In the genomic region with DNA sequence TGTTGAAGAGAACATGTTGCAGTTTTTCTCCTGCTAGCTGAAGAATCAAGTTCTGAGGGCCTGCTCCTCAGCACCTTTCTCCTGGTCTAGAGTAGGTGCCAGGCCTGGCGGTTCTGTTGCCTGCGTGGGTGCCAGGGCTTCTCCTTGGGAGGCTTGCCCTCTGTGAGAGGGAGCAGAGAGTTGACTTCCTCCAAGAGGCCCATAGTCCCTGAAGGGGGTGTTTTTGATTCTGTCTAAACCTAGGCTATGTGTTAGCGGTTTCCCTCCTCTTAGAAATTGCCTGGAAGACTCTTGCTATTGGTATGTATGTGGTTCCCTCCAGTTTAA, we compare ENCODE assay signal across 19 cellular contexts. TPM values are rescaled to one million over a fixed set of nuclear protein-coding genes. Genes with fewer than 3 reads are reported as not detected.
A peak's percentile ranks its signal among the peaks of the same experiment; 100 is the strongest.
DNase-seq lines count a peak whose midpoint lies in the region; ATAC-seq and TF ChIP-seq lines count a peak whose summit lies in the region.
"Had no signal": no experiment of that assay in that cellular context is flagged by ENCODE, and none has a peak within 500 bp of the region (broad histone marks: within the 10 kb centered on the region; RNA-seq: fewer than 3 reads in every experiment).

No MANE protein-coding gene starts in this region.

- peak overlapping the region; percentile 17 for H3K27ac ChIP-seq in A673 (ENCODE audit: low read depth, low read length, poor library complexity, severe bottlenecking)
- no peak overlapping the region for H3K27ac ChIP-seq in CD4-positive, alpha-beta memory T cell (ENCODE audit: low read depth, low read length)
- H3K27ac ChIP-seq in lower lobe of right lung: peak overlapping the region; percentile 73
- H3K27ac ChIP-seq in foreskin keratinocyte: no peak overlapping the region
- H3K27ac ChIP-seq: ovary had no signal

- H3K27me3 ChIP-seq in A673 (replicated peaks; ENCODE audit: insufficient read depth, low read depth, low read length, poor library complexity): no peaks in the 10 kb centered on the region
- H3K27me3 ChIP-seq in CD4-positive, alpha-beta memory T cell (ENCODE audit: insufficient read depth, low read length): no peaks in the 10 kb centered on the region
- H3K27me3 ChIP-seq in lower lobe of right lung (ENCODE audit: low read depth): no peaks in the 10 kb centered on the region
- H3K27me3 ChIP-seq in foreskin keratinocyte: no peaks in the 10 kb centered on the region
- H3K27me3 ChIP-seq: ovary had no signal

- no peaks in the 10 kb centered on the region for H3K9me3 ChIP-seq in A673 (ENCODE audit: low read depth, low read length, poor library complexity, severe bottlenecking)
- no peaks in the 10 kb centered on the region for H3K9me3 ChIP-seq in CD4-positive, alpha-beta memory T cell (ENCODE audit: control insufficient read depth in 1 of 2, low read length in 2 of 2)
- no peaks in the 10 kb centered on the region for H3K9me3 ChIP-seq in lower lobe of right lung
- H3K9me3 ChIP-seq: ovary had no signal

- peak overlapping the region in 5 of 7 donors; percentile 19 to 93 (median 65) for H3K27ac Mint-ChIP-seq in CD4-positive, alpha-beta memory T cell
- H3K27ac Mint-ChIP-seq in dendritic cell treated with granulocyte-macrophage colony-stimulating factor and Interleukin-4, amounts not matched to agents 40 ng/mL and 50 ng/mL, for 4 days: peak overlapping the region; percentile 50
- H3K27ac Mint-ChIP-seq in type B pancreatic cell: no peak overlapping the region
- H3K27ac Mint-ChIP-seq: WTC11 had no signal

- peak overlapping the region in 2 of 8 donors; percentile 14 to 24 for H3K4me3 Mint-ChIP-seq in CD4-positive, alpha-beta memory T cell
- no peak overlapping the region for H3K4me3 Mint-ChIP-seq in dendritic cell treated with granulocyte-macrophage colony-stimulating factor and Interleukin-4, amounts not matched to agents 40 ng/mL and 50 ng/mL, for 4 days
- no peak overlapping the region for H3K4me3 Mint-ChIP-seq in type B pancreatic cell
- H3K4me3 Mint-ChIP-seq: WTC11 had no signal

- DNase-seq in A673 (ENCODE audit: low spot score) (no peak), lower lobe of right lung (no peak), HuH-7 (ENCODE audit: low spot score) (no peak), type B pancreatic cell (ENCODE audit: extremely low spot score, unreplicated experiment) (no peak), foreskin keratinocyte (no peak)
- DNase-seq in CD4-positive, alpha-beta memory T cell: no peak
- DNase-seq: AML-193; foreskin fibroblast; HCEC 1CT; NCI-H2227 treated with DMSO at 0.1 percent for 48 hours; ovary; stimulated activated CD4-positive, alpha-beta T cell treated with anti-CD3 and anti-CD28 coated beads, Interleukin-2, amount 100 ng/mL, for 24 hours had no signal

- POLR2A ChIA-PET in A673 (lab: Charles Lee; ENCODE audit: low non-redundant PET): no interaction called here
- POLR2A ChIA-PET in CD4-positive, alpha-beta memory T cell (lab: Charles Lee; ENCODE audit: partially characterized antibody): interaction anchor here (1.1 kb wide), 1 partner anchor 263 kb away, joined by 4 read pairs; no protein-coding TSS in a partner anchor

- no peaks in the 10 kb centered on the region for H3K36me3 Mint-ChIP-seq in CD4-positive, alpha-beta memory T cell
- no peaks in the 10 kb centered on the region for H3K36me3 Mint-ChIP-seq in dendritic cell treated with granulocyte-macrophage colony-stimulating factor and Interleukin-4, amounts not matched to agents 40 ng/mL and 50 ng/mL, for 4 days (ENCODE audit: low read depth)
- H3K36me3 Mint-ChIP-seq in type B pancreatic cell: no peaks in the 10 kb centered on the region

- H3K4me1 ChIP-seq in A673 (ENCODE audit: insufficient read depth, low read length, poor library complexity, severe bottlenecking): peaks cover 44% of the 10 kb centered on the region
- peaks cover 31% of the 10 kb centered on the region for H3K4me1 ChIP-seq in CD4-positive, alpha-beta memory T cell (ENCODE audit: insufficient read depth, low read length)
- H3K4me1 ChIP-seq in lower lobe of right lung: peaks cover 27% of the 10 kb centered on the region
- no peaks in the 10 kb centered on the region for H3K4me1 ChIP-seq in foreskin keratinocyte

- no peaks in the 10 kb centered on the region for H3K36me3 ChIP-seq in A673 (ENCODE audit: insufficient read depth, low read length, poor library complexity, severe bottlenecking)
- H3K36me3 ChIP-seq in CD4-positive, alpha-beta memory T cell (ENCODE audit: insufficient read depth, low read length): no peaks in the 10 kb centered on the region
- H3K36me3 ChIP-seq in lower lobe of right lung: no peaks in the 10 kb centered on the region
- H3K36me3 ChIP-seq: ovary had no signal

- no TSS peak for BruUV-seq in A673 (replicated peaks; lab: Mats Ljungman, UMichigan)

- H3K4me3 ChIP-seq in A673 (ENCODE audit: low read depth, low read length, poor library complexity, severe bottlenecking) (no peak overlapping the region), lower lobe of right lung (no peak overlapping the region)
- H3K4me3 ChIP-seq in CD4-positive, alpha-beta memory T cell (ENCODE audit: low read length in 2 of 2): no peak overlapping the region
- H3K4me3 ChIP-seq: ovary had no signal

- H3K27me3 Mint-ChIP-seq in CD4-positive, alpha-beta memory T cell: peaks cover 0 to 2% of the 10 kb centered on the region in 2 donors
- H3K27me3 Mint-ChIP-seq in dendritic cell treated with granulocyte-macrophage colony-stimulating factor and Interleukin-4, amounts not matched to agents 40 ng/mL and 50 ng/mL, for 4 days: no peaks in the 10 kb centered on the region
- H3K27me3 Mint-ChIP-seq in type B pancreatic cell: no peaks in the 10 kb centered on the region

- CTCF ChIA-PET in A673 (lab: Charles Lee): interaction anchor here (1.2 kb wide), 1 partner anchor 262 kb away, joined by 3 read pairs; no protein-coding TSS in a partner anchor
- CTCF ChIA-PET in CD4-positive, alpha-beta memory T cell (lab: Charles Lee; ENCODE audit: partially characterized antibody): interaction anchor here (0.8 to 8.5 kb wide), 8 partner anchors 9 to 569 kb away, joined by 3 to 235 read pairs (median 20); no protein-coding TSS in a partner anchor

- intact Hi-C loops in A673 (cut with micrococcal nuclease; ENCODE audit: unreplicated experiment): loop anchor here (10.0 kb wide), 1 partner anchor 1011 kb away; no protein-coding TSS in a partner anchor
- intact Hi-C loops in CD4-positive, alpha-beta memory T cell (cut with micrococcal nuclease): no loop called here
- intact Hi-C loops in dendritic cell treated with granulocyte-macrophage colony-stimulating factor and Interleukin-4, amounts not matched to agents 40 ng/mL and 50 ng/mL, for 4 days (cut with micrococcal nuclease): loop anchor here (5.0 to 10.0 kb wide), 3 partner anchors 34 to 571 kb away; no protein-coding TSS in a partner anchor
- intact Hi-C loops in lower lobe of right lung (cut with DNase I): loop anchor here (5.0 kb wide), 1 partner anchor 264 kb away; no protein-coding TSS in a partner anchor

- no peaks in the 10 kb centered on the region for H3K9me3 Mint-ChIP-seq in CD4-positive, alpha-beta memory T cell
- no peaks in the 10 kb centered on the region for H3K9me3 Mint-ChIP-seq in dendritic cell treated with granulocyte-macrophage colony-stimulating factor and Interleukin-4, amounts not matched to agents 40 ng/mL and 50 ng/mL, for 4 days
- H3K9me3 Mint-ChIP-seq in type B pancreatic cell: no peaks in the 10 kb centered on the region
- H3K9me3 Mint-ChIP-seq: WTC11 had no signal

- H3K4me1 Mint-ChIP-seq in CD4-positive, alpha-beta memory T cell: peaks cover 29 to 41% (median 32%) of the 10 kb centered on the region in 4 donors
- peaks cover 29% of the 10 kb centered on the region for H3K4me1 Mint-ChIP-seq in dendritic cell treated with granulocyte-macrophage colony-stimulating factor and Interleukin-4, amounts not matched to agents 40 ng/mL and 50 ng/mL, for 4 days (ENCODE audit: low read depth)
- peaks cover 4% of the 10 kb centered on the region for H3K4me1 Mint-ChIP-seq in type B pancreatic cell (ENCODE audit: unreplicated experiment)

- ATAC-seq in lower lobe of right lung (peak; percentile 25 to 49), foreskin keratinocyte (no peak)
- ATAC-seq: WTC11 had no signal

- TF ChIP-seq CTCF in A673 (conservative IDR thresholded peaks at IDR 0.05; ENCODE audit: low read depth, low read length) (no peak), lower lobe of right lung (IDR thresholded peaks at IDR 0.05) (no peak), type B pancreatic cell (conservative IDR thresholded peaks at IDR 0.05) (no peak), foreskin keratinocyte (conservative IDR thresholded peaks at IDR 0.05) (no peak)

RNA-seq across cellular contexts. Expression of a gene that starts 0.3 kb away (rescaled TPM):
- total RNA-seq in A673 (2021): not detected in 2 replicates
- not detected for total RNA-seq in CD4-positive, alpha-beta memory T cell
- not detected for polyA plus RNA-seq in CD4-positive, alpha-beta memory T cell
- 3.0 TPM for total RNA-seq in lower lobe of right lung
- not detected in 2 replicates for total RNA-seq in type B pancreatic cell (ENCODE audit: low replicate concordance)
- not detected in 2 replicates for total RNA-seq in foreskin keratinocyte
- polyA plus RNA-seq in foreskin keratinocyte: not detected in 2 replicates
- total RNA-seq: activated CD8-positive, alpha-beta memory T cell treated with anti-CD3 and anti-CD28 coated beads for 36 hours; Calu3; endothelial cell of umbilical vein; M059J; RPMI7951; WTC11 had no signal
- polyA plus RNA-seq: endothelial cell of umbilical vein, ovary had no signal

RNA-seq across cellular contexts. Expression of a gene that starts 17.8 kb away (rescaled TPM):
- 138 and 158 TPM in 2 replicates for total RNA-seq in A673 (2021)
- total RNA-seq in CD4-positive, alpha-beta memory T cell: 100 to 1,000 TPM; 106 to 107 TPM
- 100 to 1,000 TPM; 391 to 696 TPM for polyA plus RNA-seq in CD4-positive, alpha-beta memory T cell
- total RNA-seq in lower lobe of right lung: 191 TPM
- 83.5 and 94.3 TPM in 2 replicates for total RNA-seq in type B pancreatic cell (ENCODE audit: low replicate concordance)
- total RNA-seq in foreskin keratinocyte: 187 and 212 TPM in 2 replicates
- polyA plus RNA-seq in foreskin keratinocyte: 107 and 137 TPM in 2 replicates

Comparison
In these comparisons a context has a peak if more than half of its experiments do, and no peak if none do; other contexts are left out.
1. H3K27ac ChIP-seq: peak in A673 (single experiment) and lower lobe of right lung (single experiment); none in CD4-positive, alpha-beta memory T cell (single experiment) and foreskin keratinocyte (single experiment).